In the genomic region with DNA sequence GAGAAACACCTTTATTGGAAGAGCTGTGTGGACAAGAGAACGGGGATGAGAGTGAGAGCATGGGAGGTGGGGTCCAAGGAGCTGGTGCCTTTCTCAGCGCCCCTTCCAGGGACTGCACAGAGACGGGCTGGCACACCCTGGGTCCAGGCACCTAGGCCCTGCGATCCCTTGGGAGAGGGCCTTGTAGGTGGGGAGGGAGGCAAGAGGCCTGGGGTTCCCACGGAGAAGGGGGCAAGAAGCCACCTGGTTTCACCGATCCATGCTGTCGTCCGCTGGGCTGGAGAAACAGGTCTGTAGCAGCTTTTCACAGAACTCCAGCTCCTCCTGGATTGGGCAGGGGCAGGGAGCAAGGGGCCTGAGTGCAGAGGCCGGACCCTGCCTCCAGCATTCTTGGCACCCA, we compare ENCODE assay signal across 19 cellular contexts.
"Had no signal": no experiment of that assay in that cellular context is flagged by ENCODE, and none has a peak within 500 bp of the region (broad histone marks: within the 10 kb centered on the region; RNA-seq: fewer than 3 reads in every experiment).

No MANE protein-coding gene starts in this region.

- H3K36me3 ChIP-seq: colonic mucosa, neutrophil, ovary, right atrium auricular region, thyroid gland, uterus had no signal

- H3K9me3 ChIP-seq: colonic mucosa, neutrophil, ovary, right atrium auricular region, suprapubic skin, thyroid gland, upper lobe of left lung, uterus had no signal

- H3K27ac ChIP-seq: colonic mucosa, foreskin keratinocyte, neutrophil, ovary, right atrium auricular region, suprapubic skin, thyroid gland, upper lobe of left lung, uterus had no signal

- DNase-seq: colonic mucosa; dermis blood vessel endothelial cell; erythroblast; foreskin keratinocyte; kidney; left colon; left ventricle myocardium superior; naive B cell; small intestine; stimulated activated CD4-positive, alpha-beta T cell treated with anti-CD3 and anti-CD28 coated beads, Interleukin-12 subunit alpha, Interleukin-12 subunit beta, amount 100 ng/mL, for 4 hours; stimulated activated naive CD8-positive, alpha-beta T cell treated with anti-CD3 and anti-CD28 coated beads, Interleukin-15, Interleukin-2, amounts not matched to agents 100 U/mL and 50 U/mL, for 24 hours; thyroid gland; upper lobe of left lung; uterus had no signal

- H3K27me3 ChIP-seq: colonic mucosa, foreskin keratinocyte, neutrophil, ovary, right atrium auricular region, suprapubic skin, thyroid gland, upper lobe of left lung, uterus had no signal

- H3K4me3 ChIP-seq: colonic mucosa, lung, ovary, right atrium auricular region, suprapubic skin, thyroid gland, upper lobe of left lung, uterus had no signal

- H3K27me3 Mint-ChIP-seq: naive B cell had no signal
